ENCODE assay signal across 25 cellular contexts in genomic region chr7:129764685-129765084, GRCh38.
"Had no signal": no experiment of that assay in that cellular context is flagged by ENCODE, and none has a peak within 500 bp of the region (broad histone marks: within the 10 kb centered on the region; RNA-seq: fewer than 3 reads in every experiment).

No MANE protein-coding gene starts in this region.

- H3K27me3 ChIP-seq: colonic mucosa, esophagus squamous epithelium, gastrocnemius medialis, left lung had no signal

- ATAC-seq: effector memory CD8-positive, alpha-beta T cell; gastrocnemius medialis; heart right ventricle; left cardiac atrium; left lung; left ventricle myocardium superior; lower lobe of right lung had no signal

- H3K9me3 ChIP-seq: colonic mucosa, esophagus squamous epithelium, gastrocnemius medialis, heart right ventricle, left lung, lower lobe of right lung had no signal

- H3K36me3 ChIP-seq: colonic mucosa, gastrocnemius medialis, heart right ventricle, left lung, lower lobe of right lung had no signal

- H3K27ac Mint-ChIP-seq: dendritic cell treated with granulocyte-macrophage colony-stimulating factor and Interleukin-4, amounts not matched to agents 40 ng/mL and 50 ng/mL, for 4 days; effector memory CD8-positive, alpha-beta T cell; endodermal cell; mesothelial cell of epicardium had no signal

- DNase-seq: colonic mucosa; cortex of kidney; effector CD8-positive, alpha-beta T cell; effector memory CD8-positive, alpha-beta T cell; endodermal cell; erythroblast; esophagus squamous epithelium; foreskin fibroblast; foreskin melanocyte; gastrocnemius medialis; glutamatergic neuron; head of caudate nucleus; heart right ventricle; hippocampal formation; left cardiac atrium; left lung; left ventricle myocardium superior; lower lobe of right lung; mesenchymal stem cell had no signal

- H3K9me3 Mint-ChIP-seq: dendritic cell treated with granulocyte-macrophage colony-stimulating factor and Interleukin-4, amounts not matched to agents 40 ng/mL and 50 ng/mL, for 4 days; effector memory CD8-positive, alpha-beta T cell; endodermal cell; mesothelial cell of epicardium had no signal

- H3K4me3 ChIP-seq: colonic mucosa, esophagus squamous epithelium, gastrocnemius medialis, heart right ventricle, left lung, lower lobe of right lung had no signal

- H3K27ac ChIP-seq: colonic mucosa, epithelial cell of prostate, esophagus squamous epithelium, gastrocnemius medialis, heart right ventricle, left lung, lower lobe of right lung had no signal

- H3K4me1 Mint-ChIP-seq: endodermal cell, mesothelial cell of epicardium had no signal

- H3K4me3 Mint-ChIP-seq: dendritic cell treated with granulocyte-macrophage colony-stimulating factor and Interleukin-4, amounts not matched to agents 40 ng/mL and 50 ng/mL, for 4 days; effector memory CD8-positive, alpha-beta T cell; endodermal cell; mesothelial cell of epicardium had no signal

- H3K27me3 Mint-ChIP-seq: effector memory CD8-positive, alpha-beta T cell had no signal

- H3K4me1 ChIP-seq: colonic mucosa, esophagus squamous epithelium, gastrocnemius medialis, heart right ventricle, left lung, lower lobe of right lung had no signal

- FAIRE-seq: endometrium, islet of Langerhans, keratinocyte had no signal

- H3K36me3 Mint-ChIP-seq: mesothelial cell of epicardium had no signal
